ENCODE assay signal across 32 cellular contexts in the genomic region with DNA sequence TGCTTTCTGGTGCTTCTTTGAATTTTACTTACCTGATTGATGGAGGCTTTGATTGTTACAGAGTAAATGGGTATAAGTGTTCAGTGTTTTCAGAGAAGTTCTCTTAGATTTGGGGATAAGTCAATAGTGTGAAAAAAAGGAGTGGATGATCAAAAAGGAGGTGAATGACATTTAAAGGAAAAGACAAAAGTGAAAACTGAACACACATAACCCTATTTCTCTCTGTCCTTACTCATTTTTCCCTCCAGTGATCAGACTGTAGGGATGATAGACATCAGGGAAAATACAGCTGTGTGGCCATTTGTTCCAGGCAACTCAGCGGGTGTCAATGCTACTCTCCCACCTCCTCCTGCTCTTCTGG. TPM values are rescaled to one million over a fixed set of nuclear protein-coding genes. Genes with fewer than 3 reads are reported as not detected.
"Had no signal": no experiment of that assay in that cellular context is flagged by ENCODE, and none has a peak within 500 bp of the region (broad histone marks: within the 10 kb centered on the region; RNA-seq: fewer than 3 reads in every experiment).

No MANE protein-coding gene starts in this region.

- DNase-seq: dorsolateral prefrontal cortex; effector CD4-positive, alpha-beta T cell; foreskin fibroblast; gastrocnemius medialis; head of caudate nucleus; kidney; mucosa of descending colon; naive B cell; psoas muscle; right cardiac atrium; sigmoid colon; spleen; stimulated activated CD4-positive, alpha-beta T cell treated with anti-CD3 and anti-CD28 coated beads, Interleukin-2, amount 100 ng/mL, for 48 hours; stimulated activated naive B cell treated with anti-CD40 and anti-IgM and Interleukin-4, amounts not matched to agents 10 μg/mL and 1 μg/mL and 100 μg/mL, for 72 hours; upper lobe of left lung had no signal

- H3K27ac ChIP-seq: dorsolateral prefrontal cortex, gastrocnemius medialis, psoas muscle, sigmoid colon, spleen, suprapubic skin, upper lobe of left lung had no signal

- H3K27me3 Mint-ChIP-seq: stimulated activated naive CD8-positive, alpha-beta T cell treated with anti-CD3 and anti-CD28 coated beads, Interleukin-15, Interleukin-2, amounts not matched to agents 100 ng/mL and 50 ng/mL, for 24 hours had no signal

- H3K4me3 ChIP-seq: dorsolateral prefrontal cortex, gastrocnemius medialis, lung, mucosa of descending colon, psoas muscle, sigmoid colon, spleen, suprapubic skin, upper lobe of left lung had no signal

- H3K4me1 Mint-ChIP-seq: memory B cell; naive B cell; stimulated activated naive B cell treated with anti-CD40 and anti-IgM and Interleukin-4, amounts not matched to agents 10 μg/mL and 1 μg/mL and 100 μg/mL, for 72 hours had no signal

- FAIRE-seq: colon, kidney, urothelium cell line had no signal

- H3K36me3 Mint-ChIP-seq: memory B cell; mesothelial cell of epicardium; natural killer cell treated with Interleukin-12 subunit alpha and Interleukin-12 subunit beta and Interleukin-15 and Interleukin-18, amount 100 ng/mL, for 72 hours; stimulated activated naive B cell treated with anti-CD40 and anti-IgM and Interleukin-4, amounts not matched to agents 10 μg/mL and 1 μg/mL and 100 μg/mL, for 72 hours had no signal

- H3K4me1 ChIP-seq: gastrocnemius medialis, psoas muscle, suprapubic skin had no signal

- H3K9me3 ChIP-seq: gastrocnemius medialis, mucosa of descending colon, psoas muscle, sigmoid colon, spleen, suprapubic skin, upper lobe of left lung had no signal

- H3K36me3 ChIP-seq: gastrocnemius medialis, sigmoid colon, spleen, suprapubic skin, upper lobe of left lung had no signal

- H3K27ac Mint-ChIP-seq: memory B cell; mesothelial cell of epicardium; naive B cell; natural killer cell treated with Interleukin-12 subunit alpha and Interleukin-12 subunit beta and Interleukin-15 and Interleukin-18, amount 100 ng/mL, for 72 hours; stimulated activated naive B cell treated with anti-CD40 and anti-IgM and Interleukin-4, amounts not matched to agents 10 μg/mL and 1 μg/mL and 100 μg/mL, for 72 hours; stimulated activated naive CD8-positive, alpha-beta T cell treated with anti-CD3 and anti-CD28 coated beads, Interleukin-15, Interleukin-2, amounts not matched to agents 100 ng/mL and 50 ng/mL, for 24 hours had no signal

- H3K9me3 Mint-ChIP-seq: memory B cell; mesothelial cell of epicardium; natural killer cell treated with Interleukin-12 subunit alpha and Interleukin-12 subunit beta and Interleukin-15 and Interleukin-18, amount 100 ng/mL, for 72 hours; stimulated activated naive CD8-positive, alpha-beta T cell treated with anti-CD3 and anti-CD28 coated beads, Interleukin-15, Interleukin-2, amounts not matched to agents 100 ng/mL and 50 ng/mL, for 24 hours had no signal

- H3K4me3 Mint-ChIP-seq: memory B cell; mesothelial cell of epicardium; naive B cell; natural killer cell treated with Interleukin-12 subunit alpha and Interleukin-12 subunit beta and Interleukin-15 and Interleukin-18, amount 100 ng/mL, for 72 hours; neural crest cell; stimulated activated naive B cell treated with anti-CD40 and anti-IgM and Interleukin-4, amounts not matched to agents 10 μg/mL and 1 μg/mL and 100 μg/mL, for 72 hours; stimulated activated naive CD8-positive, alpha-beta T cell treated with anti-CD3 and anti-CD28 coated beads, Interleukin-15, Interleukin-2, amounts not matched to agents 100 ng/mL and 50 ng/mL, for 24 hours had no signal

- H3K27me3 ChIP-seq: dorsolateral prefrontal cortex, sigmoid colon, spleen, suprapubic skin, upper lobe of left lung had no signal

- ATAC-seq: gastrocnemius medialis; left lobe of liver; natural killer cell treated with Interleukin-12 subunit alpha and Interleukin-12 subunit beta and Interleukin-15 and Interleukin-18, amount 100 ng/mL, for 72 hours; psoas muscle; right cardiac atrium; stimulated activated naive B cell treated with anti-CD40 and anti-IgM and Interleukin-4, amounts not matched to agents 10 μg/mL and 1 μg/mL and 100 μg/mL, for 72 hours had no signal

RNA-seq across cellular contexts. Expression of gene CPA2, which starts 0.3 kb away (rescaled TPM):
- total RNA-seq: cerebellum; gastrocnemius medialis; glomerular endothelial cell; kidney; liver; natural killer cell treated with Interleukin-12 subunit alpha and Interleukin-12 subunit beta and Interleukin-15 and Interleukin-18, amount 100 ng/mL, for 72 hours; osteoblast; renal cortical epithelial cell; sigmoid colon; suprapubic skin had no signal
- polyA plus RNA-seq: liver had no signal

RNA-seq across cellular contexts. Expression of gene CPA4, which starts 26.0 kb away (rescaled TPM):
- total RNA-seq: gastrocnemius medialis; left lobe of liver; mucosa of descending colon; natural killer cell treated with Interleukin-12 subunit alpha and Interleukin-12 subunit beta and Interleukin-15 and Interleukin-18, amount 100 ng/mL, for 72 hours; sigmoid colon had no signal

RNA-seq across cellular contexts. Expression of gene SSMEM1, which starts 59.3 kb away (rescaled TPM):
- total RNA-seq: cerebellum; gastrocnemius medialis; glomerular endothelial cell; kidney; left lobe of liver; liver; lung; mesothelial cell of epicardium; mucosa of descending colon; natural killer cell treated with Interleukin-12 subunit alpha and Interleukin-12 subunit beta and Interleukin-15 and Interleukin-18, amount 100 ng/mL, for 72 hours; neural crest cell; osteoblast; psoas muscle; renal cortical epithelial cell; right cardiac atrium; sigmoid colon; skeletal muscle tissue; spleen; suprapubic skin; upper lobe of left lung had no signal
- polyA plus RNA-seq: esophagus, liver, lung, psoas muscle, right cardiac atrium, sigmoid colon, spleen had no signal
